In genomic region chr19:49468746-49469447, GRCh38 we compare ENCODE assay signal across 9 cellular contexts. TPM values are rescaled to one million over a fixed set of nuclear protein-coding genes. Genes with fewer than 3 reads are reported as not detected.
DNase-seq lines count a peak whose midpoint lies in the region; ATAC-seq lines count a peak whose summit lies in the region.
"Had no signal": no experiment of that assay in that cellular context is flagged by ENCODE, and none has a peak within 500 bp of the region (broad histone marks: within the 10 kb centered on the region; RNA-seq: fewer than 3 reads in every experiment).

No MANE protein-coding gene starts in this region.

- peak overlapping the region; percentile 70 for H3K4me3 Mint-ChIP-seq in activated CD8-positive, alpha-beta T cell treated with anti-CD3 and anti-CD28 coated beads, Interleukin-2, amount 10 ng/mL, durations not matched to agents 7 days and 5 days

- H3K27me3 Mint-ChIP-seq in activated CD8-positive, alpha-beta T cell treated with anti-CD3 and anti-CD28 coated beads, Interleukin-2, amount 10 ng/mL, durations not matched to agents 7 days and 5 days (ENCODE audit: low read depth): no peaks in the 10 kb centered on the region

- H4K12ac ChIP-seq in trophoblast cell (ENCODE audit: low read depth, low read length): no peak overlapping the region

- H3K4ac ChIP-seq in trophoblast cell (ENCODE audit: low read depth, low read length): no peak overlapping the region

- no peak overlapping the region for H3K23ac ChIP-seq in trophoblast cell (ENCODE audit: low read length)

- H3K27ac ChIP-seq in trophoblast cell (ENCODE audit: low read depth, low read length): no peak overlapping the region
- H3K27ac ChIP-seq: ovary had no signal

- ATAC-seq in GM21717 (IDR thresholded peaks at IDR 0.05; ENCODE audit: unreplicated experiment) (peak; percentile 47), esophagus mucosa (peak; percentile 78), HG02571 (IDR thresholded peaks at IDR 0.05; ENCODE audit: unreplicated experiment) (no peak)
- peak; percentile 80 for ATAC-seq in activated CD8-positive, alpha-beta T cell treated with anti-CD3 and anti-CD28 coated beads, Interleukin-2, amount 10 ng/mL, durations not matched to agents 7 days and 5 days

- peak; percentile 53 for DNase-seq in DMS153 (lab: John Stamatoyannopoulos, UW)
- DNase-seq in NCI-H1436 (lab: John Stamatoyannopoulos, UW): peak; percentile 99
- peak; percentile 96 for DNase-seq in activated CD8-positive, alpha-beta T cell treated with anti-CD3 and anti-CD28 coated beads, Interleukin-2, amount 10 ng/mL, durations not matched to agents 7 days and 5 days
- peak; percentile 27 to 60 for DNase-seq in trophoblast cell
- no peak for DNase-seq in cerebellum (ENCODE audit: low spot score)

- no peak overlapping the region for H2BK5ac ChIP-seq in trophoblast cell (ENCODE audit: low read depth, low read length, poor library complexity)

- no peaks in the 10 kb centered on the region for H3K4me1 ChIP-seq in trophoblast cell (ENCODE audit: control insufficient read depth in 1 of 2, insufficient read depth in 2 of 2, low read length in 2 of 2)

- peak overlapping the region; percentile 9 for H3K4me3 ChIP-seq in trophoblast cell (ENCODE audit: low read depth, low read length)
- H3K4me3 ChIP-seq: ovary had no signal

- peaks cover 56% of the 10 kb centered on the region for H3K4me1 Mint-ChIP-seq in activated CD8-positive, alpha-beta T cell treated with anti-CD3 and anti-CD28 coated beads, Interleukin-2, amount 10 ng/mL, durations not matched to agents 7 days and 5 days (ENCODE audit: low read depth)

- H2BK120ac ChIP-seq in trophoblast cell (ENCODE audit: insufficient read depth, low read length, poor library complexity): no peak overlapping the region

- H3K4me2 ChIP-seq in trophoblast cell (ENCODE audit: low read length): no peak overlapping the region

- H2BK12ac ChIP-seq in trophoblast cell (ENCODE audit: low read length): no peak overlapping the region

- H3K36me3 Mint-ChIP-seq in activated CD8-positive, alpha-beta T cell treated with anti-CD3 and anti-CD28 coated beads, Interleukin-2, amount 10 ng/mL, durations not matched to agents 7 days and 5 days (ENCODE audit: low read depth): peaks cover 9% of the 10 kb centered on the region

- H3K36me3 ChIP-seq in trophoblast cell (ENCODE audit: control insufficient read depth in 1 of 2, insufficient read depth in 2 of 2, low read length in 2 of 2): peaks cover 36 to 48% of the 10 kb centered on the region in 2 experiments
- H3K36me3 ChIP-seq: ovary had no signal

- no peaks in the 10 kb centered on the region for H3K79me1 ChIP-seq in trophoblast cell (ENCODE audit: low read length)

- no peak overlapping the region for H2AFZ ChIP-seq in trophoblast cell (ENCODE audit: insufficient read depth, low read length, poor library complexity)

- H3K9me3 ChIP-seq in trophoblast cell (ENCODE audit: insufficient read depth, low read depth, low read length): no peaks in the 10 kb centered on the region
- H3K9me3 ChIP-seq: ovary had no signal

- H2AK5ac ChIP-seq in trophoblast cell (ENCODE audit: low read length): no peak overlapping the region

- peak overlapping the region; percentile 99 for H3K27ac Mint-ChIP-seq in activated CD8-positive, alpha-beta T cell treated with anti-CD3 and anti-CD28 coated beads, Interleukin-2, amount 10 ng/mL, durations not matched to agents 7 days and 5 days

- H3K79me2 ChIP-seq in trophoblast cell (ENCODE audit: control insufficient read depth, insufficient read depth, low read length, poor library complexity): no peaks in the 10 kb centered on the region

- H4K8ac ChIP-seq in trophoblast cell (ENCODE audit: low read depth, low read length): no peak overlapping the region

- H3K27me3 ChIP-seq in trophoblast cell (ENCODE audit: insufficient read depth, low read length): no peaks in the 10 kb centered on the region
- H3K27me3 ChIP-seq: ovary had no signal

- POLR2A ChIA-PET in activated CD8-positive, alpha-beta T cell treated with anti-CD3 and anti-CD28 coated beads, Interleukin-2, amount 10 ng/mL, durations not matched to agents 7 days and 5 days (lab: Charles Lee): interaction anchor here (0.6 to 3.6 kb wide), 6 partner anchors 11 to 299 kb away, joined by 3 to 62 read pairs (median 3); partner anchors contain the start of genes ALDH16A1 and PIH1D1

- H3K14ac ChIP-seq in trophoblast cell (ENCODE audit: low read length): no peak overlapping the region

- no peak overlapping the region for H4K91ac ChIP-seq in trophoblast cell (ENCODE audit: low read depth, low read length)

- CTCF ChIA-PET in activated CD8-positive, alpha-beta T cell treated with anti-CD3 and anti-CD28 coated beads, Interleukin-2, amount 10 ng/mL, durations not matched to agents 7 days and 5 days (lab: Charles Lee): interaction anchor here (0.6 to 6.4 kb wide), 9 partner anchors 16 to 210 kb away, joined by 3 to 114 read pairs (median 4); partner anchors contain the start of genes ALDH16A1 and PIH1D1

- WGBS in trophoblast cell (ENCODE audit: extremely low coverage, insufficient coverage, insufficient read length): no CpG with 5 or more reads among the region's 15 CpGs

- H3K18ac ChIP-seq in trophoblast cell (ENCODE audit: low read length): no peak overlapping the region

- no peaks in the 10 kb centered on the region for H3K9me3 Mint-ChIP-seq in activated CD8-positive, alpha-beta T cell treated with anti-CD3 and anti-CD28 coated beads, Interleukin-2, amount 10 ng/mL, durations not matched to agents 7 days and 5 days (ENCODE audit: insufficient read depth)

- H3K9ac ChIP-seq in trophoblast cell (ENCODE audit: low read length): no peak overlapping the region

RNA-seq across cellular contexts. Expression of gene FLT3LG, which starts 5.1 kb away (rescaled TPM):
- total RNA-seq in activated CD8-positive, alpha-beta T cell treated with anti-CD3 and anti-CD28 coated beads, Interleukin-2, amount 10 ng/mL, durations not matched to agents 7 days and 5 days: 100 to 1,000 TPM; 280 to 297 TPM
- total RNA-seq in esophagus mucosa (3.3 TPM), cerebellum (0.36 TPM)
- polyA plus RNA-seq in trophoblast cell (2013): 0.29 and 0.55 TPM in 2 replicates

RNA-seq across cellular contexts. Expression of gene ALDH16A1, which starts 15.9 kb away (rescaled TPM):
- 10 to 100 TPM; 36.6 to 37.5 TPM for total RNA-seq in activated CD8-positive, alpha-beta T cell treated with anti-CD3 and anti-CD28 coated beads, Interleukin-2, amount 10 ng/mL, durations not matched to agents 7 days and 5 days
- total RNA-seq in esophagus mucosa (27.2 TPM), cerebellum (6.4 TPM)
- 14.8 and 16.7 TPM in 2 replicates for polyA plus RNA-seq in trophoblast cell (2013)

RNA-seq across cellular contexts. Expression of gene PIH1D1, which starts 17.3 kb away (rescaled TPM):
- 100 to 1,000 TPM; 128 to 129 TPM for total RNA-seq in activated CD8-positive, alpha-beta T cell treated with anti-CD3 and anti-CD28 coated beads, Interleukin-2, amount 10 ng/mL, durations not matched to agents 7 days and 5 days
- 53.6 TPM for total RNA-seq in esophagus mucosa
- polyA plus RNA-seq in trophoblast cell (2013): 67.0 and 67.7 TPM in 2 replicates
- 32.2 TPM for total RNA-seq in cerebellum

RNA-seq across cellular contexts. Expression of gene RPL13A, which starts 18.5 kb away (rescaled TPM):
- 1,000 to 10,000 TPM; 1,992 to 2,019 TPM for total RNA-seq in activated CD8-positive, alpha-beta T cell treated with anti-CD3 and anti-CD28 coated beads, Interleukin-2, amount 10 ng/mL, durations not matched to agents 7 days and 5 days
- total RNA-seq in esophagus mucosa: 2,820 TPM
- 4,404 and 4,537 TPM in 2 replicates for polyA plus RNA-seq in trophoblast cell (2013)
- 1,311 TPM for total RNA-seq in cerebellum

RNA-seq across cellular contexts. Expression of gene RPS11, which starts 27.3 kb away (rescaled TPM):
- 1,000 to 10,000 TPM; 2,117 to 2,361 TPM for total RNA-seq in activated CD8-positive, alpha-beta T cell treated with anti-CD3 and anti-CD28 coated beads, Interleukin-2, amount 10 ng/mL, durations not matched to agents 7 days and 5 days
- total RNA-seq in esophagus mucosa: 1,446 TPM
- polyA plus RNA-seq in trophoblast cell (2013): 3,613 and 3,657 TPM in 2 replicates
- total RNA-seq in cerebellum: 1,480 TPM

Comparison
In these comparisons a context has a peak if more than half of its experiments do, and no peak if none do; other contexts are left out.
1. RNA of gene FLT3LG, which starts 5.1 kb away (total RNA-seq): 280 to 297 TPM in activated CD8-positive, alpha-beta T cell treated with anti-CD3 and anti-CD28 coated beads, Interleukin-2, amount 10 ng/mL, durations not matched to agents 7 days and 5 days; 3.3 TPM in esophagus mucosa (single experiment) and 0.36 TPM in cerebellum (single experiment); every median in the first group is over 10 times any median in the second.